In genomic region chr19:55340144-55340783, GRCh38 we compare ENCODE assay signal across 1 cellular context.
TF ChIP-seq lines count a peak whose summit lies in the region.

No MANE protein-coding gene starts in this region.

TF ChIP-seq in endothelial cell of umbilical vein, 7 proteins besides CTCF, POLR2A, EP300 and RAD21:
- no peak for TF ChIP-seq MAX (IDR thresholded peaks at IDR 0.05; ENCODE audit: insufficient read depth, insufficient read length)
- TF ChIP-seq POLR2AphosphoS5 (IDR thresholded peaks at IDR 0.05; ENCODE audit: insufficient read depth, low read depth, low read length), result no peak
- no peak for TF ChIP-seq GATA2 (IDR thresholded peaks at IDR 0.05; ENCODE audit: insufficient read depth, insufficient read length, low read depth, low read length)
- no peak for TF ChIP-seq EZH2 (IDR thresholded peaks at IDR 0.05; ENCODE audit: borderline replicate concordance, low read depth, low read length, severe bottlenecking)
- no peak for TF ChIP-seq FOS (IDR thresholded peaks at IDR 0.05; ENCODE audit: borderline replicate concordance, insufficient read depth, low read length)
- TF ChIP-seq MYC (IDR thresholded peaks at IDR 0.05; ENCODE audit: low read depth, low read length), result no peak
- no peak for TF ChIP-seq JUN (IDR thresholded peaks at IDR 0.05; ENCODE audit: borderline replicate concordance, insufficient read depth, insufficient read length, low read depth)
